Comparison of ENCODE assay signal across 9 cellular contexts in genomic region chr9:21549251-21549765, GRCh38.
A peak's percentile ranks its signal among the peaks of the same experiment; 100 is the strongest.
DNase-seq lines count a peak whose midpoint lies in the region; ATAC-seq and TF ChIP-seq lines count a peak whose summit lies in the region.
"Had no signal": no experiment of that assay in that cellular context is flagged by ENCODE, and none has a peak within 500 bp of the region (broad histone marks: within the 10 kb centered on the region; RNA-seq: fewer than 3 reads in every experiment).

No MANE protein-coding gene starts in this region.

- DNase-seq in GM04504 (ENCODE audit: low read depth): peak; percentile 55
- peak; percentile 99 for DNase-seq in fibroblast of the aortic adventitia (ENCODE audit: low read depth)
- peak; percentile 93 for DNase-seq in renal cortical epithelial cell (ENCODE audit: low read depth)
- no peak for DNase-seq in D341Med (ENCODE audit: low spot score)
- no peak for DNase-seq in Kasumi-1 (lab: John Stamatoyannopoulos, UW)
- DNase-seq: activated naive CD4-positive, alpha-beta T cell treated with Interleukin-2 at 50 U/mL for 16 hours had no signal

- ATAC-seq in SK-N-SH treated with all-trans-retinoic acid at 6 μM for 48 hours (no peak), HG02642 (IDR thresholded peaks at IDR 0.05; ENCODE audit: poor library complexity, unreplicated experiment) (no peak), HG03159 (IDR thresholded peaks at IDR 0.05; ENCODE audit: unreplicated experiment) (no peak)

- TF ChIP-seq CTCF in fibroblast of the aortic adventitia (IDR thresholded peaks at IDR 0.05; ENCODE audit: insufficient read depth, low read length): no peak

- H3K4me3 ChIP-seq in fibroblast of the aortic adventitia (ENCODE audit: low read depth, low read length): peak overlapping the region; percentile 31

TF ChIP-seq in SK-N-SH treated with all-trans-retinoic acid at 6 μM for 48 hours, 23 proteins besides CTCF, POLR2A, EP300 and RAD21:
- TF ChIP-seq ISL1 (CRISPR knock-in tag; IDR thresholded peaks at IDR 0.05): 0 out of 2 replicates have a peak, but pooled peaks have one; percentile 15
- TF ChIP-seq ZFP3 (CRISPR knock-in tag; IDR thresholded peaks at IDR 0.05): no peak
- TF ChIP-seq ZFP30 (CRISPR knock-in tag; IDR thresholded peaks at IDR 0.05): no peak

Comparison
In these comparisons a context has a peak if more than half of its experiments do, and no peak if none do; other contexts are left out.
1. DNase-seq: peak in GM04504 (single experiment), fibroblast of the aortic adventitia (single experiment) and renal cortical epithelial cell (single experiment); none in D341Med (single experiment) and Kasumi-1 (0 of 2).